Comparison of ENCODE assay signal across 1 cellular context in the genomic region with DNA sequence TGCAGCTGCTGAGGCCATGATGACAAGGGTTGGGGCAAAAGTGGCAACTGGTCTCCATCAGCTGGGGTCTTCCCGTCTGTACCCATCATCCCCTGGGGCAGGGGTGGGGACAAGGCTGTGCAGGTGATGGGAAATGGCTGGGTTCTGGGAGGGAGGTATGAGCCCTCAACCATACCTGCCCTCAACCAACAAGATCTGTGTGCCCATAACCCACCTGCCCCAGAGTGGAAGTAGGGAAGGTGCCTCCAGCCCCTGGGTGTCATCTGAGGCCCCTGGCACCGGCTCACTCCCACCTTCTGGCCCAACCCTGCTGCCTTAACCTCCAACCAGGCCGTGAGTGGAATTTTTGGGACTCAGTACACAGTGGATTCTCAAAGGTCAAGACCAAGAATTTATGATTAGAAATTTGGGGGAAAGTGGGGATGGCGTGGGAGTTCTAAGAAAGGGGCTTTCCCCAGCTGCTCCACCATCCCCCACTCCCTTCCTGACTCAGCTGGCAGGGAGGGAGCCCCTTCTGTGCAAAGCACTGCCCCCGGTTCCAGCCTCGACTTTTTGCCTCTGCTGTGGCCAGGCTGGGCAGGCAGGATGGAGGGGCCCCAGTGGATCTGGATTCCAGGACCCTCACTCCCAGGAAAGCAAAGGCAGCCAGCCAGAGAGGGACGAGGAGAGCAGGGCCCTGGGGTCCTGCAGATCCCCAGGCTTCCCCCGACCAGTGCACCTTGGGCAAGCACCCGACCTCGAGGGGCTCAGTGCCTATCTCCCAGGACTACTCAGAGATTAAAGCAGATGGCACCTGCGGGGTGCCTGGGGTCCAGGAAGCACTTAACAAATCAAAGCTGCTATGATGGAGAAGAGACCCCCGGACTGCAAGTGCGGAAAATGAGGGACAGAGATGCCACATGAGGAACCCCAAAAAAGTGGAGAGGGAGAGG.
TF ChIP-seq lines count a peak whose summit lies in the region.

No MANE protein-coding gene starts in this region.

TF ChIP-seq in GM12878, 131 proteins besides CTCF, POLR2A, EP300 and RAD21:
- TF ChIP-seq TAF1 (IDR thresholded peaks at IDR 0.05; ENCODE audit: borderline replicate concordance, low read depth, low read length) (0 out of 2 replicates have a peak, but pooled peaks have one; percentile 14), IKZF1 (conservative IDR thresholded peaks at IDR 0.05) (peak; percentile 22; the same call in 1 of the 2 replicates), BMI1 (IDR thresholded peaks at IDR 0.05; ENCODE audit: borderline replicate concordance) (no peak), ZNF384 (IDR thresholded peaks at IDR 0.05; ENCODE audit: borderline replicate concordance, low read depth, low read length) (no peak), TCF12 (IDR thresholded peaks at IDR 0.05; ENCODE audit: low read depth, low read length) (0 out of 2 replicates have a peak, but pooled peaks have one; percentile 31), EGR1 (IDR thresholded peaks at IDR 0.05; ENCODE audit: borderline replicate concordance in 1 of 2, low read depth in 2 of 2, low read length in 2 of 2) (peak in 1 of 2 experiments; percentile 41; a peak in 1 of 3 replicates), GATAD2B (conservative IDR thresholded peaks at IDR 0.05; ENCODE audit: low read depth) (0 out of 2 replicates have a peak, but pooled peaks have one; percentile 11), IKZF2 (IDR thresholded peaks at IDR 0.05) (peak in 1 of 2 experiments; percentile 31; a peak in 1 of 4 replicates)
- TF ChIP-seq, protein P1, sequence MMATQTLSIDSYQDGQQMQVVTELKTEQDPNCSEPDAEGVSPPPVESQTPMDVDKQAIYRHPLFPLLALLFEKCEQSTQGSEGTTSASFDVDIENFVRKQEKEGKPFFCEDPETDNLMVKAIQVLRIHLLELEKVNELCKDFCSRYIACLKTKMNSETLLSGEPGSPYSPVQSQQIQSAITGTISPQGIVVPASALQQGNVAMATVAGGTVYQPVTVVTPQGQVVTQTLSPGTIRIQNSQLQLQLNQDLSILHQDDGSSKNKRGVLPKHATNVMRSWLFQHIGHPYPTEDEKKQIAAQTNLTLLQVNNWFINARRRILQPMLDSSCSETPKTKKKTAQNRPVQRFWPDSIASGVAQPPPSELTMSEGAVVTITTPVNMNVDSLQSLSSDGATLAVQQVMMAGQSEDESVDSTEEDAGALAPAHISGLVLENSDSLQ (IDR thresholded peaks at IDR 0.05) = no peak
- TF ChIP-seq, protein P2, sequence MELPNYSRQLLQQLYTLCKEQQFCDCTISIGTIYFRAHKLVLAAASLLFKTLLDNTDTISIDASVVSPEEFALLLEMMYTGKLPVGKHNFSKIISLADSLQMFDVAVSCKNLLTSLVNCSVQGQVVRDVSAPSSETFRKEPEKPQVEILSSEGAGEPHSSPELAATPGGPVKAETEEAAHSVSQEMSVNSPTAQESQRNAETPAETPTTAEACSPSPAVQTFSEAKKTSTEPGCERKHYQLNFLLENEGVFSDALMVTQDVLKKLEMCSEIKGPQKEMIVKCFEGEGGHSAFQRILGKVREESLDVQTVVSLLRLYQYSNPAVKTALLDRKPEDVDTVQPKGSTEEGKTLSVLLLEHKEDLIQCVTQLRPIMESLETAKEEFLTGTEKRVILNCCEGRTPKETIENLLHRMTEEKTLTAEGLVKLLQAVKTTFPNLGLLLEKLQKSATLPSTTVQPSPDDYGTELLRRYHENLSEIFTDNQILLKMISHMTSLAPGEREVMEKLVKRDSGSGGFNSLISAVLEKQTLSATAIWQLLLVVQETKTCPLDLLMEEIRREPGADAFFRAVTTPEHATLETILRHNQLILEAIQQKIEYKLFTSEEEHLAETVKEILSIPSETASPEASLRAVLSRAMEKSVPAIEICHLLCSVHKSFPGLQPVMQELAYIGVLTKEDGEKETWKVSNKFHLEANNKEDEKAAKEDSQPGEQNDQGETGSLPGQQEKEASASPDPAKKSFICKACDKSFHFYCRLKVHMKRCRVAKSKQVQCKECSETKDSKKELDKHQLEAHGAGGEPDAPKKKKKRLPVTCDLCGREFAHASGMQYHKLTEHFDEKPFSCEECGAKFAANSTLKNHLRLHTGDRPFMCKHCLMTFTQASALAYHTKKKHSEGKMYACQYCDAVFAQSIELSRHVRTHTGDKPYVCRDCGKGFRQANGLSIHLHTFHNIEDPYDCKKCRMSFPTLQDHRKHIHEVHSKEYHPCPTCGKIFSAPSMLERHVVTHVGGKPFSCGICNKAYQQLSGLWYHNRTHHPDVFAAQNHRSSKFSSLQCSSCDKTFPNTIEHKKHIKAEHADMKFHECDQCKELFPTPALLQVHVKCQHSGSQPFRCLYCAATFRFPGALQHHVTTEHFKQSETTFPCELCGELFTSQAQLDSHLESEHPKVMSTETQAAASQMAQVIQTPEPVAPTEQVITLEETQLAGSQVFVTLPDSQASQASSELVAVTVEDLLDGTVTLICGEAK (IDR thresholded peaks at IDR 0.05; ENCODE audit: borderline replicate concordance) = no peak
